Comparison of ENCODE assay signal across 9 cellular contexts in genomic region chr2:177245010-177245422, GRCh38. TPM values are rescaled to one million over a fixed set of nuclear protein-coding genes. Genes with fewer than 3 reads are reported as not detected.
DNase-seq lines count a peak whose midpoint lies in the region; ATAC-seq and TF ChIP-seq lines count a peak whose summit lies in the region.
"Had no signal": no experiment of that assay in that cellular context is flagged by ENCODE, and none has a peak within 500 bp of the region (broad histone marks: within the 10 kb centered on the region; RNA-seq: fewer than 3 reads in every experiment).

No MANE protein-coding gene starts in this region.

- H3K4me3 Mint-ChIP-seq in T-helper 2 cell treated with Interferon-gamma antibody and Interleukin-4, amounts not matched to agents 5 μg/mL and 100 μg/mL, for 36 hours = no peak overlapping the region
- H3K4me3 Mint-ChIP-seq in stimulated activated effector memory CD8-positive, alpha-beta T cell treated with anti-CD3 and anti-CD28 coated beads, Interleukin-12 subunit alpha, Interleukin-12 subunit beta, amount 100 ng/mL, for 72 hours = no peak overlapping the region
- H3K4me3 Mint-ChIP-seq: B cell had no signal

- peaks cover 28% of the 10 kb centered on the region for H4K20me1 ChIP-seq in OCI-LY7 (ENCODE audit: insufficient read depth, low read length)

- H3K36me3 ChIP-seq in SK-N-MC (ENCODE audit: insufficient read depth, low read length) (peaks cover 13% of the 10 kb centered on the region), ovary (no peaks in the 10 kb centered on the region), OCI-LY7 (ENCODE audit: insufficient read depth, low read length) (peaks cover 43% of the 10 kb centered on the region)

- H3K27ac ChIP-seq in SK-N-MC (peak overlapping the region; percentile 51; the same call in 1 of the 2 replicates), ovary (no peak overlapping the region), OCI-LY7 (ENCODE audit: low read depth, low read length, poor library complexity, severe bottlenecking) (no peak overlapping the region)

- peaks cover 41% of the 10 kb centered on the region for H3K4me1 ChIP-seq in ovary (ENCODE audit: insufficient read depth)
- peaks cover 30% of the 10 kb centered on the region for H3K4me1 ChIP-seq in OCI-LY7 (ENCODE audit: insufficient read depth, low read length, poor library complexity, severe bottlenecking)

- H3K27me3 ChIP-seq in ovary = no peaks in the 10 kb centered on the region

- H3K9me3 Mint-ChIP-seq in T-helper 2 cell treated with Interferon-gamma antibody and Interleukin-4, amounts not matched to agents 5 μg/mL and 100 μg/mL, for 36 hours = no peaks in the 10 kb centered on the region
- no peaks in the 10 kb centered on the region for H3K9me3 Mint-ChIP-seq in stimulated activated effector memory CD8-positive, alpha-beta T cell treated with anti-CD3 and anti-CD28 coated beads, Interleukin-12 subunit alpha, Interleukin-12 subunit beta, amount 100 ng/mL, for 72 hours

- CTCF ChIA-PET in OCI-LY7 (lab: Charles Lee; ENCODE audit: unreplicated experiment) = no interaction called here

- H3K4me3 ChIP-seq in SK-N-MC = no peak overlapping the region
- H3K4me3 ChIP-seq in ovary = no peak overlapping the region
- H3K4me3 ChIP-seq in OCI-LY7 (ENCODE audit: low read depth, low read length, poor library complexity, severe bottlenecking) = no peak overlapping the region

- H3K36me3 Mint-ChIP-seq in T-helper 2 cell treated with Interferon-gamma antibody and Interleukin-4, amounts not matched to agents 5 μg/mL and 100 μg/mL, for 36 hours (ENCODE audit: low read depth) = peaks cover 37% of the 10 kb centered on the region
- peaks cover 72% of the 10 kb centered on the region for H3K36me3 Mint-ChIP-seq in stimulated activated effector memory CD8-positive, alpha-beta T cell treated with anti-CD3 and anti-CD28 coated beads, Interleukin-12 subunit alpha, Interleukin-12 subunit beta, amount 100 ng/mL, for 72 hours

- H2AFZ ChIP-seq in OCI-LY7 (ENCODE audit: low read length) = no peak overlapping the region

- H3K27me3 Mint-ChIP-seq in T-helper 2 cell treated with Interferon-gamma antibody and Interleukin-4, amounts not matched to agents 5 μg/mL and 100 μg/mL, for 36 hours (ENCODE audit: low read depth) = no peaks in the 10 kb centered on the region
- H3K27me3 Mint-ChIP-seq: B cell had no signal

- peaks cover 95% of the 10 kb centered on the region for H3K79me2 ChIP-seq in OCI-LY7 (ENCODE audit: insufficient read depth, low read depth, low read length)

- no peak for DNase-seq in T-helper 2 cell treated with Interferon-gamma antibody and Interleukin-4, amounts not matched to agents 5 μg/mL and 100 μg/mL, for 36 hours (ENCODE audit: low spot score)
- no peak for DNase-seq in T-helper 2 cell
- no peak for DNase-seq in SK-N-MC (ENCODE audit: low read depth, low spot score)
- DNase-seq in foreskin melanocyte = peak; percentile 80
- no peak for DNase-seq in stimulated activated effector memory CD8-positive, alpha-beta T cell treated with anti-CD3 and anti-CD28 coated beads, Interleukin-12 subunit alpha, Interleukin-12 subunit beta, amount 100 ng/mL, for 72 hours (ENCODE audit: low spot score in 2 of 2)
- DNase-seq in ovary = no peak
- DNase-seq in OCI-LY7 (ENCODE audit: low spot score) = no peak

- no peak for ATAC-seq in stimulated activated effector memory CD8-positive, alpha-beta T cell treated with anti-CD3 and anti-CD28 coated beads, Interleukin-12 subunit alpha, Interleukin-12 subunit beta, amount 100 ng/mL, for 72 hours
- no peak for ATAC-seq in GM19324 (IDR thresholded peaks at IDR 0.05; ENCODE audit: low FRiP score, unreplicated experiment)

- no peak for TF ChIP-seq CTCF in ovary (IDR thresholded peaks at IDR 0.05)
- TF ChIP-seq CTCF in OCI-LY7 (conservative IDR thresholded peaks at IDR 0.05; ENCODE audit: low read length) = no peak

- intact Hi-C loops in ovary (cut with DNase I) (no loop called here), OCI-LY7 (cut with micrococcal nuclease; ENCODE audit: unreplicated experiment) (no loop called here)

- TF ChIP-seq POLR2A in ovary (IDR thresholded peaks at IDR 0.05) = no peak

- 30 to 39% (median 33%) methylated on average over 4 of the region's 4 CpGs for WGBS in ovary, 3 donors

- H3K9me3 ChIP-seq in SK-N-MC (ENCODE audit: low read depth, low read length) (no peaks in the 10 kb centered on the region), ovary (no peaks in the 10 kb centered on the region), OCI-LY7 (ENCODE audit: low read length) (no peaks in the 10 kb centered on the region)

- POLR2A ChIA-PET in OCI-LY7 (lab: Charles Lee) = interaction anchor here (1.8 kb wide), 1 partner anchor 11 kb away, joined by 4 read pairs; no protein-coding TSS in a partner anchor

- BruUV-seq in OCI-LY7 (replicated peaks; lab: Mats Ljungman, UMichigan) = no TSS peak

- H3K27ac Mint-ChIP-seq in T-helper 2 cell treated with Interferon-gamma antibody and Interleukin-4, amounts not matched to agents 5 μg/mL and 100 μg/mL, for 36 hours = peak overlapping the region; percentile 61
- H3K27ac Mint-ChIP-seq in stimulated activated effector memory CD8-positive, alpha-beta T cell treated with anti-CD3 and anti-CD28 coated beads, Interleukin-12 subunit alpha, Interleukin-12 subunit beta, amount 100 ng/mL, for 72 hours = peak overlapping the region; percentile 74

- no peak for TF ChIP-seq EP300 in ovary (IDR thresholded peaks at IDR 0.05)

- H3K4me2 ChIP-seq in OCI-LY7 (ENCODE audit: low read length) = no peak overlapping the region

- no peaks in the 10 kb centered on the region for H3K9me2 ChIP-seq in OCI-LY7 (ENCODE audit: insufficient read depth, low read length)

- peaks cover 54% of the 10 kb centered on the region for H3K4me1 Mint-ChIP-seq in T-helper 2 cell treated with Interferon-gamma antibody and Interleukin-4, amounts not matched to agents 5 μg/mL and 100 μg/mL, for 36 hours (ENCODE audit: low read depth)
- H3K4me1 Mint-ChIP-seq in stimulated activated effector memory CD8-positive, alpha-beta T cell treated with anti-CD3 and anti-CD28 coated beads, Interleukin-12 subunit alpha, Interleukin-12 subunit beta, amount 100 ng/mL, for 72 hours = peaks cover 61% of the 10 kb centered on the region

- no peak overlapping the region for H3K9ac ChIP-seq in SK-N-MC (ENCODE audit: insufficient read length)

RNA-seq across cellular contexts. Expression of gene NFE2L2, which starts 19.5 kb away (rescaled TPM):
- 100 to 1,000 TPM; 120 to 198 (median 157) TPM for total RNA-seq in ovary
- polyA plus RNA-seq in ovary = 100 to 1,000 TPM; 128 to 131 TPM
- 26.2 and 27.0 TPM in 2 replicates for total RNA-seq in OCI-LY7 (2014; rRNA removed; shearing (Covaris generic))
- 58.1 and 58.6 TPM in 2 replicates for total RNA-seq in OCI-LY7 (2022)

RNA-seq across cellular contexts. Expression of gene HNRNPA3, which starts 32.4 kb away (rescaled TPM):
- total RNA-seq in ovary = 100 to 1,000 TPM in 5 of 7 donors, 10 to 100 TPM in 2; 71.0 to 240 (median 216) TPM
- polyA plus RNA-seq in ovary = 100 to 1,000 TPM; 175 to 273 TPM
- 68.2 and 82.2 TPM in 2 replicates for total RNA-seq in OCI-LY7 (2014; rRNA removed; shearing (Covaris generic))
- 450 and 472 TPM in 2 replicates for total RNA-seq in OCI-LY7 (2022)
